ENCODE assay signal across 31 cellular contexts in the genomic region with DNA sequence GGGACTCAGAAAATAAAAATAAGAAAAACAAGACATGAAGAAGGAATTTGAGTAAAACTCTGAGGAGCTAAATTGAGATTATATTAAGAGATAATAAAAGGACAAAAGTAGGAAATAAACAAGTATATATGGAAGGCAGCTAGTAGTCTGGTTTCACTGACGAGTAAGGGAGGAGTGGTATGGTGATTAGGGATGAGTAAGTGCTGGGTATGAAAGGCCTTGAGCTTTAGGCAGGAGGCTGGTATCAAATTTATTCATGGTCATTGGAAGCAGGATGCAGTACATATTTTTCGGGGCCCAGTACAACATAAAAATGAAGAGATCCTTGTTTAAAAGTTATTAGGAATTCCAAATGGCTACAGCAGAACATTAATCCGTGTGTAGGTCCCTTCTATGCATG.
"Had no signal": no experiment of that assay in that cellular context is flagged by ENCODE, and none has a peak within 500 bp of the region (broad histone marks: within the 10 kb centered on the region; RNA-seq: fewer than 3 reads in every experiment).

No MANE protein-coding gene starts in this region.

- H3K4me3 ChIP-seq: body of pancreas, breast epithelium, SJSA1 had no signal

- H3K36me3 ChIP-seq: breast epithelium, SJSA1 had no signal

- FAIRE-seq: astrocyte, TTC549 had no signal

- DNase-seq: activated CD4-positive, alpha-beta T cell treated with anti-CD3 and anti-CD28 coated beads for 36 hours; activated CD4-positive, alpha-beta T cell treated with anti-CD3 and anti-CD28 coated beads, Interleukin-2, amount 10 ng/mL, durations not matched to agents 7 days and 5 days; activated CD4-positive, alpha-beta T cell treated with anti-CD3 and anti-CD28 coated beads, Interleukin-2, amount 50 U/mL, for 48 hours; activated CD8-positive, alpha-beta T cell treated with anti-CD3 and anti-CD28 coated beads, Interleukin-2, amount 10 ng/mL, durations not matched to agents 7 days and 5 days; activated gamma-delta T cell; activated naive CD4-positive, alpha-beta T cell treated with Interleukin-2 at 50 U/mL for 16 hours; activated naive CD8-positive, alpha-beta T cell treated with anti-CD3 and anti-CD28 coated beads, Interleukin-2, amount 10 ng/mL, durations not matched to agents 7 days and 5 days; activated T-cell treated with anti-CD3 and anti-CD28 coated beads, Interleukin-2, amount 50 U/mL, for 24 hours; amygdala; body of pancreas; caudate nucleus; NCI-H1092 treated with DMSO at 0.1 percent for 48 hours; NCI-H1417; NCI-H146; NCI-H187; NCI-H2081; NCI-H226; NCI-H446 treated with DMSO at 0.1 percent for 48 hours; NCI-H524; NCI-H69; NCI-H82; SHP77; SK-N-SH had no signal

- H3K4me1 ChIP-seq: body of pancreas, breast epithelium, SJSA1 had no signal

- H3K27ac ChIP-seq: body of pancreas, breast epithelium, KMS-11, SJSA1 had no signal

- ATAC-seq: activated CD4-positive, alpha-beta T cell treated with anti-CD3 and anti-CD28 coated beads for 36 hours; activated CD4-positive, CD25-positive, alpha-beta regulatory T cell treated with anti-CD3 and anti-CD28 coated beads, Interleukin-2, amount 50 U/mL, for 24 hours; activated CD8-positive, alpha-beta T cell treated with anti-CD3 and anti-CD28 coated beads, Interleukin-2, amount 10 ng/mL, durations not matched to agents 7 days and 5 days; body of pancreas; Panc1; WTC11 had no signal

- H3K9me3 ChIP-seq: body of pancreas had no signal

- H3K27me3 ChIP-seq: body of pancreas, breast epithelium, SJSA1 had no signal
